In the genomic region with DNA sequence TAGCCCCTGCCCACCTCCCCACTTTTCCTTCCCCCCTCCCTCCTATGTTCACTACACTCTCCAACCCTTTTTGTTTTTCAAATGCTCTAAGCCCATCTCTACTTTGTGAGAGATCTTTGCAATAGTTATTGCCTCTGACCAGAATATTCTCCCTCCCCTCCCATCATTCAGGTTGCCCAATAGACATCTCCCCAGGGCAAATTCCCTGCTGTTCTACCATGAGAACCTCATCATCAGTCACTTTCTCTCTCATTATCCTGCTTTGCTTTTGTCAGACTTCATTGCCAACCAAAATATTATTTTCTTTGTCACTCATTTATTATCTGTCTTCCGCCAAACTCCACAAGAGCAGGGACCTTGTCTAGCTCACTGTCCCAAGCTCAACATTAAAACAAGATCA, we compare ENCODE assay signal across 37 cellular contexts.
"Had no signal": no experiment of that assay in that cellular context is flagged by ENCODE, and none has a peak within 500 bp of the region (broad histone marks: within the 10 kb centered on the region; RNA-seq: fewer than 3 reads in every experiment).

No MANE protein-coding gene starts in this region.

- H3K27ac ChIP-seq: adrenal gland, body of pancreas, brain microvascular endothelial cell, cardiac muscle cell, VCaP had no signal

- H3K36me3 Mint-ChIP-seq: activated CD4-positive, alpha-beta memory T cell treated with anti-CD3 and anti-CD28 coated beads for 36 hours; activated naive CD4-positive, alpha-beta T cell treated with anti-CD3 and anti-CD28 coated beads, Interleukin-2, amount 50 U/mL, for 72 hours; activated naive CD8-positive, alpha-beta T cell treated with anti-CD3 and anti-CD28 coated beads for 36 hours had no signal

- H3K27me3 ChIP-seq: adrenal gland, body of pancreas, brain microvascular endothelial cell, cardiac muscle cell had no signal

- H3K27ac Mint-ChIP-seq: activated B cell treated with CpG ODN at 0.5 μM for 24 hours; activated CD4-positive, alpha-beta memory T cell treated with anti-CD3 and anti-CD28 coated beads for 36 hours; activated CD4-positive, alpha-beta T cell treated with anti-CD3 and anti-CD28 coated beads, Interleukin-2, amount 10 ng/mL, durations not matched to agents 24 days and 14 days; activated CD8-positive, alpha-beta T cell treated with anti-CD3 and anti-CD28 coated beads for 36 hours; activated naive CD4-positive, alpha-beta T cell treated with anti-CD3 and anti-CD28 coated beads for 36 hours; activated naive CD4-positive, alpha-beta T cell treated with anti-CD3 and anti-CD28 coated beads, Interleukin-2, amount 50 U/mL, for 72 hours; activated naive CD8-positive, alpha-beta T cell treated with anti-CD3 and anti-CD28 coated beads for 36 hours; activated T-cell treated with anti-CD3 and anti-CD28 coated beads, Interleukin-2, amount 50 U/mL, for 72 hours; activated T-helper 1 cell treated with anti-CD3 and anti-CD28 coated beads, Interleukin-12 subunit alpha, Interleukin-12 subunit beta, Interleukin-2, Interleukin-4 antibody, amounts not matched to agents 30 ng/mL and 10 ng/mL and 1 ng/mL, durations not matched to agents 14 hours and 24 hours and 36 hours; activated T-helper 17 cell treated with anti-CD3 and anti-CD28 coated beads, Interleukin-2, amount 50 U/mL, for 72 hours; T-helper 1 cell treated with Interleukin-12 subunit alpha and Interleukin-12 subunit beta and Interleukin-4 antibody, amounts not matched to agents 30 μg/mL and 1 μg/mL, for 36 hours; T-helper 2 cell treated with Interferon-gamma antibody and Interleukin-4, amounts not matched to agents 5 μg/mL and 100 μg/mL, for 36 hours had no signal

- H3K9me3 Mint-ChIP-seq: activated B cell treated with CpG ODN at 0.5 μM for 24 hours; activated CD8-positive, alpha-beta T cell treated with anti-CD3 and anti-CD28 coated beads for 36 hours; activated naive CD4-positive, alpha-beta T cell treated with anti-CD3 and anti-CD28 coated beads for 36 hours; activated naive CD8-positive, alpha-beta T cell treated with anti-CD3 and anti-CD28 coated beads for 36 hours; activated T-helper 1 cell treated with anti-CD3 and anti-CD28 coated beads, Interleukin-12 subunit alpha, Interleukin-12 subunit beta, Interleukin-2, Interleukin-4 antibody, amounts not matched to agents 30 ng/mL and 10 ng/mL and 1 ng/mL, durations not matched to agents 14 hours and 24 hours and 36 hours; T-helper 1 cell treated with Interleukin-12 subunit alpha and Interleukin-12 subunit beta and Interleukin-4 antibody, amounts not matched to agents 30 μg/mL and 1 μg/mL, for 36 hours had no signal

- DNase-seq: activated B cell treated with CpG ODN at 0.5 μM for 24 hours; activated CD4-positive, alpha-beta memory T cell treated with anti-CD3 and anti-CD28 coated beads for 36 hours; activated CD4-positive, alpha-beta T cell treated with anti-CD3 and anti-CD28 coated beads for 4 hours; activated CD4-positive, alpha-beta T cell treated with anti-CD3 and anti-CD28 coated beads, Interleukin-2, amount 10 ng/mL, durations not matched to agents 24 days and 14 days; activated CD4-positive, alpha-beta T cell treated with anti-CD3 and anti-CD28 coated beads, Interleukin-2, amount 50 U/mL, for 1 hour; activated CD4-positive, alpha-beta T cell treated with anti-CD3 and anti-CD28 coated beads, Interleukin-2, amount 50 U/mL, for 4 hours; activated CD4-positive, CD25-positive, alpha-beta regulatory T cell treated with anti-CD3 and anti-CD28 coated beads, Interleukin-2, amount 50 U/mL, for 72 hours; activated CD8-positive, alpha-beta memory T cell treated with anti-CD3 and anti-CD28 coated beads, Interleukin-2, amount 50 U/mL, for 4 hours; activated CD8-positive, alpha-beta T cell treated with anti-CD3 and anti-CD28 coated beads for 36 hours; activated effector memory CD4-positive, alpha-beta T cell treated with anti-CD3 and anti-CD28 coated beads, Interleukin-2, amount 50 U/mL, for 16 hours; activated gamma-delta T cell treated with Interleukin-2 at 50 U/mL for 16 hours; activated naive CD4-positive, alpha-beta T cell; activated naive CD4-positive, alpha-beta T cell treated with anti-CD3 and anti-CD28 coated beads for 36 hours; activated naive CD4-positive, alpha-beta T cell treated with anti-CD3 and anti-CD28 coated beads, Interleukin-2, amount 50 U/mL, for 16 hours; activated naive CD8-positive, alpha-beta T cell treated with anti-CD3 and anti-CD28 coated beads for 36 hours; activated T-cell treated with anti-CD3 and anti-CD28 coated beads for 4 hours; activated T-cell treated with anti-CD3 and anti-CD28 coated beads, Interleukin-2, amount 50 U/mL, for 1 hour; activated T-cell treated with anti-CD3 and anti-CD28 coated beads, Interleukin-2, amount 50 U/mL, for 4 hours; activated T-cell treated with anti-CD3 and anti-CD28 coated beads, Interleukin-2, amount 50 U/mL, for 72 hours; adrenal gland; amniotic stem cell; aorta; body of pancreas; brain microvascular endothelial cell; caudate nucleus; cerebellar nuclear complex; T-helper 1 cell; T-helper 2 cell; T-helper 9 cell had no signal

- H3K4me1 Mint-ChIP-seq: activated B cell treated with CpG ODN at 0.5 μM for 24 hours; activated CD4-positive, alpha-beta T cell treated with anti-CD3 and anti-CD28 coated beads, Interleukin-2, amount 10 ng/mL, durations not matched to agents 24 days and 14 days; activated naive CD8-positive, alpha-beta T cell treated with anti-CD3 and anti-CD28 coated beads for 36 hours; activated T-helper 17 cell treated with anti-CD3 and anti-CD28 coated beads, Interleukin-2, amount 50 U/mL, for 72 hours; central memory CD8-positive, alpha-beta T cell had no signal

- H3K4me3 Mint-ChIP-seq: activated B cell treated with CpG ODN at 0.5 μM for 24 hours; activated CD4-positive, alpha-beta memory T cell treated with anti-CD3 and anti-CD28 coated beads for 36 hours; activated CD4-positive, alpha-beta T cell treated with anti-CD3 and anti-CD28 coated beads, Interleukin-2, amount 10 ng/mL, durations not matched to agents 24 days and 14 days; activated CD8-positive, alpha-beta T cell treated with anti-CD3 and anti-CD28 coated beads for 36 hours; activated naive CD4-positive, alpha-beta T cell treated with anti-CD3 and anti-CD28 coated beads for 36 hours; activated naive CD8-positive, alpha-beta T cell treated with anti-CD3 and anti-CD28 coated beads for 36 hours; activated T-cell treated with anti-CD3 and anti-CD28 coated beads, Interleukin-2, amount 50 U/mL, for 4 hours; activated T-cell treated with anti-CD3 and anti-CD28 coated beads, Interleukin-2, amount 50 U/mL, for 72 hours; activated T-helper 1 cell treated with anti-CD3 and anti-CD28 coated beads, Interleukin-12 subunit alpha, Interleukin-12 subunit beta, Interleukin-2, Interleukin-4 antibody, amounts not matched to agents 30 ng/mL and 10 ng/mL and 1 ng/mL, durations not matched to agents 14 hours and 24 hours and 36 hours; activated T-helper 17 cell treated with anti-CD3 and anti-CD28 coated beads, Interleukin-2, amount 50 U/mL, for 72 hours; central memory CD8-positive, alpha-beta T cell; T-helper 1 cell treated with Interleukin-12 subunit alpha and Interleukin-12 subunit beta and Interleukin-4 antibody, amounts not matched to agents 30 μg/mL and 1 μg/mL, for 36 hours; T-helper 2 cell treated with Interferon-gamma antibody and Interleukin-4, amounts not matched to agents 5 μg/mL and 100 μg/mL, for 36 hours had no signal

- H3K9me3 ChIP-seq: adrenal gland, body of pancreas had no signal

- H3K4me1 ChIP-seq: adrenal gland, body of pancreas had no signal

- H3K4me3 ChIP-seq: adrenal gland, body of pancreas, cardiac muscle cell had no signal

- H3K36me3 ChIP-seq: adrenal gland, brain microvascular endothelial cell, cardiac muscle cell had no signal

- H3K27me3 Mint-ChIP-seq: activated B cell treated with CpG ODN at 0.5 μM for 24 hours; activated CD4-positive, alpha-beta memory T cell treated with anti-CD3 and anti-CD28 coated beads for 36 hours; activated CD4-positive, alpha-beta T cell treated with anti-CD3 and anti-CD28 coated beads, Interleukin-2, amount 10 ng/mL, durations not matched to agents 24 days and 14 days; activated CD8-positive, alpha-beta T cell treated with anti-CD3 and anti-CD28 coated beads for 36 hours; activated naive CD8-positive, alpha-beta T cell treated with anti-CD3 and anti-CD28 coated beads for 36 hours; activated T-helper 17 cell treated with anti-CD3 and anti-CD28 coated beads, Interleukin-2, amount 50 U/mL, for 72 hours; central memory CD8-positive, alpha-beta T cell had no signal
